8 cellular contexts compared by ENCODE assay signal in the genomic region with DNA sequence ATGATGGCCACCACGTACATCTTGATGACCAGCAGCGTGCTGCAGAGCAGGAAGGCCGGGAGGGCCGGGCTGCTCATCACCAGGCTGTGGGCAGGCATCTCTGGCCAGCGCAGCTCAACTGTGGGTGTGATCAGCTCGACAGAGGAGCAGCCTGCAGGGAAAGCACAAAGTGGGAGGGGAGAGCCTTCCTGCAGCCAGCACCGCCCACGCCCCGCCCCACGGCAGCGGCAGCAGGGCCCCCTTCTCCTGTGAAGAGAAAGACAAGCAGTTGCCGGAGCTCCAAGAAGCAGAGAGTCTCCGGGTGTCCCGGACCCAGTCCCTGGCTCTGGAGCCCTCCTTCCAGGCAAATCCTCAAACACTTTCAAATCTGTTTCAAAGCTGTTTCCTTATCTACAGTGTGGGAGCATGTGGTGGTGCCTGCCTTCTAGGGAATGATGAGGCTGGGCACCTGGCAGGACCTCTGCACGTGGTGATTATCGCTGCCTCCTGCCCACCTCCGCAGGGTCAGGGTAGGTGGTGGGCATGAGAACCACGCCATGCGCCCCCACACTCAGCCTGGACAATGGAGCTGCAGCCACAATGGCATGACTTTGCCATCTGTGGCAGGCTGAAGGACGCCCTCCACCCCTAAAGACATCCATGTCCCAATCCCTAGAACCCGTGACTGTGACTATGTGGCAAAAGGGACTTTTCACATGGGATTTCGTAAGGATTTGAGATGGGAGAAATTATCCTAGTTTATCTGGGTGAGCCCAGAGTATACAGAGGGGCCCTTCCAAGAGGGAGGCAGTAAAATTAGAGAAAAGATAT. TPM values are rescaled to one million over a fixed set of nuclear protein-coding genes. Genes with fewer than 3 reads are reported as not detected.
A peak's percentile ranks its signal among the peaks of the same experiment; 100 is the strongest.
DNase-seq lines count a peak whose midpoint lies in the region; ATAC-seq and TF ChIP-seq lines count a peak whose summit lies in the region.

Gene PTGES (minus strand): TSS at position 128 of the 810 bp plus-strand sequence. CDS start 30 bp downstream, at position 98.

- H3K27ac ChIP-seq in CD4-positive, alpha-beta T cell (ENCODE audit: low read depth, low read length), result no peak within 1 kb of the TSS

- peaks cover 25% of the 10 kb centered on the region for H3K4me1 Mint-ChIP-seq in CD4-positive, alpha-beta T cell (ENCODE audit: low read depth)
- H3K4me1 Mint-ChIP-seq in WTC11, result peaks cover 15% of the 10 kb centered on the region
- H3K4me1 Mint-ChIP-seq in chondrocyte (ENCODE audit: low read depth), result peaks cover 25% of the 10 kb centered on the region

- intact Hi-C loops in CD4-positive, alpha-beta T cell (cut with DNase I, micrococcal nuclease), result no loop called here

- H3K9me3 ChIP-seq in CD4-positive, alpha-beta T cell (ENCODE audit: control insufficient read depth, low read length), result no peaks in the 10 kb centered on the region

- no peaks in the 10 kb centered on the region for H3K36me3 Mint-ChIP-seq in CD4-positive, alpha-beta T cell (ENCODE audit: low read depth)
- H3K36me3 Mint-ChIP-seq in WTC11 (no peaks in the 10 kb centered on the region), chondrocyte (ENCODE audit: low read depth) (no peaks in the 10 kb centered on the region)

- no peaks in the 10 kb centered on the region for H3K9me3 Mint-ChIP-seq in CD4-positive, alpha-beta T cell
- H3K9me3 Mint-ChIP-seq in WTC11 (no peaks in the 10 kb centered on the region), chondrocyte (ENCODE audit: low read depth) (no peaks in the 10 kb centered on the region)

- no peak for TF ChIP-seq CTCF in CD4-positive, alpha-beta T cell (IDR thresholded peaks at IDR 0.05)
- TF ChIP-seq CTCF in WTC11 (IDR thresholded peaks at IDR 0.05), result no peak
- TF ChIP-seq CTCF in chondrocyte (IDR thresholded peaks at IDR 0.05), result no peak

- CTCF ChIA-PET in CD4-positive, alpha-beta T cell (lab: Charles Lee), result interaction anchor here (1.2 kb wide), 1 partner anchor 15 kb away, joined by 3 read pairs; no protein-coding TSS in a partner anchor
- CTCF ChIA-PET in WTC11 (lab: Charles Lee), result interaction anchor here (0.8 to 6.7 kb wide), 5 partner anchors 15 to 88 kb away, joined by 3 to 55 read pairs (median 4); partner anchors contain the start of gene PRRX2

- DNase-seq in CD4-positive, alpha-beta T cell, result peak; percentile 18 to 64 (median 42)
- DNase-seq in KBM-7 (peak; percentile 44), WTC11 (ENCODE audit: low spot score) (peak; percentile 65), chondrocyte (ENCODE audit: low spot score) (no peak), left lobe of liver (ENCODE audit: low spot score) (no peak), medulla oblongata (ENCODE audit: extremely low spot score) (no peak)
- DNase-seq in stimulated activated CD4-positive, alpha-beta T cell treated with anti-CD3 and anti-CD28 coated beads, Interleukin-4, amount 100 ng/mL, for 24 hours, result peak; percentile 42

- in situ Hi-C loops in KBM-7 (cut with MboI; ENCODE audit: low pct_unique_long_range_greater_than_20kb, low sequenced_read_pairs), result no loop called here

- no peaks in the 10 kb centered on the region for H3K27me3 ChIP-seq in CD4-positive, alpha-beta T cell (ENCODE audit: control insufficient read depth, insufficient read depth, low read length)

- no peak within 1 kb of the TSS for H3K4me3 Mint-ChIP-seq in CD4-positive, alpha-beta T cell
- peak within 1 kb of the TSS; percentile 45 for H3K4me3 Mint-ChIP-seq in WTC11
- peak within 1 kb of the TSS; percentile 58 for H3K4me3 Mint-ChIP-seq in chondrocyte (ENCODE audit: unreplicated experiment)

- peaks cover 12% of the 10 kb centered on the region for H3K27me3 Mint-ChIP-seq in CD4-positive, alpha-beta T cell
- H3K27me3 Mint-ChIP-seq in WTC11 (ENCODE audit: low read depth) (no peaks in the 10 kb centered on the region), chondrocyte (ENCODE audit: low read depth) (peaks cover 10% of the 10 kb centered on the region)

- ATAC-seq in CD4-positive, alpha-beta T cell (ENCODE audit: poor library complexity), result peak; percentile 89
- ATAC-seq in WTC11 (peak; percentile 92), left lobe of liver (peak; percentile 68), GM21619 (IDR thresholded peaks at IDR 0.05; ENCODE audit: unreplicated experiment) (no peak)

- POLR2A ChIA-PET in CD4-positive, alpha-beta T cell (lab: Charles Lee), result no interaction called here
- POLR2A ChIA-PET in WTC11 (lab: Charles Lee), result no interaction called here

- H3K27ac Mint-ChIP-seq in CD4-positive, alpha-beta T cell, result no peak within 1 kb of the TSS
- H3K27ac Mint-ChIP-seq in WTC11 (no peak within 1 kb of the TSS), chondrocyte (ENCODE audit: unreplicated experiment) (peak within 1 kb of the TSS; percentile 12)

TF ChIP-seq in WTC11, 78 proteins besides CTCF, POLR2A, EP300 and RAD21:
- TF ChIP-seq HMGXB4 (CRISPR knock-in tag; IDR thresholded peaks at IDR 0.05), result no peak
- TF ChIP-seq ATF2 (CRISPR knock-in tag; IDR thresholded peaks at IDR 0.05; ENCODE audit: borderline replicate concordance, low read depth), result no peak
- no peak for TF ChIP-seq CREM (CRISPR knock-in tag; IDR thresholded peaks at IDR 0.05)
- TF ChIP-seq NR3C1 (CRISPR knock-in tag; conservative IDR thresholded peaks at IDR 0.05; ENCODE audit: low read depth), result no peak
- no peak for TF ChIP-seq ELF4 (CRISPR knock-in tag; IDR thresholded peaks at IDR 0.05; ENCODE audit: low read depth)
- no peak for TF ChIP-seq FOXP1 (CRISPR knock-in tag; IDR thresholded peaks at IDR 0.05; ENCODE audit: borderline replicate concordance)
- TF ChIP-seq ZNF232 (CRISPR knock-in tag; IDR thresholded peaks at IDR 0.05), result no peak
TF ChIP-seq in WTC11: peak in this region for 0.

RNA-seq across cellular contexts. Expression of gene PTGES, which starts in this region (rescaled TPM):
- total RNA-seq in CD4-positive, alpha-beta T cell, result under 1 TPM; 0.25 to 0.38 TPM
- total RNA-seq in WTC11 (2021) (2.5 to 4.4 TPM (median 3.2 TPM) in 3 replicates), chondrocyte (0.95 to 3.3 TPM (median 1.3 TPM) in 3 replicates), left lobe of liver (not detected)

Comparison
In these comparisons a context has a peak if more than half of its experiments do, and no peak if none do; other contexts are left out.
1. Peak in DNase-seq and ATAC-seq in CD4-positive, alpha-beta T cell; RNA of the gene not detected or under 1 TPM.
2. Peak in ATAC-seq in left lobe of liver; RNA of the gene not detected or under 1 TPM.
3. DNase-seq: peak in KBM-7 (single experiment), WTC11 (single experiment) and stimulated activated CD4-positive, alpha-beta T cell treated with anti-CD3 and anti-CD28 coated beads, Interleukin-4, amount 100 ng/mL, for 24 hours (single experiment); none in chondrocyte (single experiment), left lobe of liver (single experiment) and medulla oblongata (single experiment).